In the genomic region with DNA sequence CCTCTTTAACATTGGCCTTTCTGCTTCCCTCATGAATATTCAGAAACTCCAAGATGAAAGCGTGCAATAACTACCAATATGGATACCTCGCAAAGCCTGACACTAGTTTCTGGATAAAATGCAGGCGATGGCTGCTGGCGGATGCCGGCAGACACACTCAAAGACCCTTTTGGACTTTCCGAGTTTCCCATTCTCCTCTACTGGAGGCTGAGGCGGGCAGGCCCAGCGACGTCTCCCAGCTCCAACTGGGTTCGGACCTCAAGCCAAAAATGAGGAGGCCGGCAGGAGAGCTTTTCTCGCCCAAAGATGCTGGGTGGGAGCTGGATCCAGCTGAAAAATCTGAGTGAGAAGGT, we compare ENCODE assay signal across 8 cellular contexts. TPM values are rescaled to one million over a fixed set of nuclear protein-coding genes. Genes with fewer than 3 reads are reported as not detected.
DNase-seq lines count a peak whose midpoint lies in the region; ATAC-seq, FAIRE-seq and TF ChIP-seq lines count a peak whose summit lies in the region.

No MANE protein-coding gene starts in this region.

- H3K4me1 Mint-ChIP-seq in immature natural killer cell: peaks cover 31 to 38% of the 10 kb centered on the region in 2 donors
- H3K4me1 Mint-ChIP-seq in stimulated activated effector memory CD8-positive, alpha-beta T cell treated with anti-CD3 and anti-CD28 coated beads, Interleukin-12 subunit alpha, Interleukin-12 subunit beta, amount 100 ng/mL, for 72 hours: peaks cover 35% of the 10 kb centered on the region

- no peaks in the 10 kb centered on the region for H3K9me3 Mint-ChIP-seq in immature natural killer cell
- H3K9me3 Mint-ChIP-seq in stimulated activated effector memory CD8-positive, alpha-beta T cell treated with anti-CD3 and anti-CD28 coated beads, Interleukin-12 subunit alpha, Interleukin-12 subunit beta, amount 100 ng/mL, for 72 hours: no peaks in the 10 kb centered on the region

- ATAC-seq in stimulated activated effector memory CD8-positive, alpha-beta T cell treated with anti-CD3 and anti-CD28 coated beads, Interleukin-12 subunit alpha, Interleukin-12 subunit beta, amount 100 ng/mL, for 72 hours: no peak
- no peak for ATAC-seq in GM21447 (IDR thresholded peaks at IDR 0.05; ENCODE audit: unreplicated experiment)

- peaks cover 0 to under 1% (median 0%) of the 10 kb centered on the region in 3 donors for H3K36me3 Mint-ChIP-seq in immature natural killer cell
- peaks cover 6% of the 10 kb centered on the region for H3K36me3 Mint-ChIP-seq in stimulated activated effector memory CD8-positive, alpha-beta T cell treated with anti-CD3 and anti-CD28 coated beads, Interleukin-12 subunit alpha, Interleukin-12 subunit beta, amount 100 ng/mL, for 72 hours

- H3K4me3 Mint-ChIP-seq in immature natural killer cell: peak overlapping the region; percentile 88 to 97 (median 96)
- peak overlapping the region; percentile 93 for H3K4me3 Mint-ChIP-seq in stimulated activated effector memory CD8-positive, alpha-beta T cell treated with anti-CD3 and anti-CD28 coated beads, Interleukin-12 subunit alpha, Interleukin-12 subunit beta, amount 100 ng/mL, for 72 hours

- POLR2A ChIA-PET in HEK293T (lab: Yijun Ruan, JAX): interaction anchor here (1.0 kb wide), 2 partner anchors 10 to 73 kb away, joined by 3 to 4 read pairs; partner anchors contain the start of gene EI24

- H3K27ac Mint-ChIP-seq in immature natural killer cell: peak overlapping the region; percentile 77 to 93 (median 88)
- peak overlapping the region; percentile 79 for H3K27ac Mint-ChIP-seq in stimulated activated effector memory CD8-positive, alpha-beta T cell treated with anti-CD3 and anti-CD28 coated beads, Interleukin-12 subunit alpha, Interleukin-12 subunit beta, amount 100 ng/mL, for 72 hours

- DNase-seq in HEK293T (ENCODE audit: extremely low spot score) (no peak), anterior cingulate cortex (lab: John Stamatoyannopoulos, UW) (peak in 30 of 58 donors; percentile 39 to 88 (median 70)), immature natural killer cell (no peak), NCI-H524 (lab: John Stamatoyannopoulos, UW) (no peak), NCI-H1417 treated with DMSO at 0.1 percent for 48 hours (lab: John Stamatoyannopoulos, UW) (no peak), D721Med (ENCODE audit: insufficient read length, low spot score) (no peak)
- no peak for DNase-seq in stimulated activated effector memory CD8-positive, alpha-beta T cell treated with anti-CD3 and anti-CD28 coated beads, Interleukin-12 subunit alpha, Interleukin-12 subunit beta, amount 100 ng/mL, for 72 hours (ENCODE audit: low spot score in 2 of 2)

- H3K27me3 Mint-ChIP-seq in immature natural killer cell (ENCODE audit: low read depth in 3 of 3): peaks cover 6 to 17% (median 11%) of the 10 kb centered on the region in 3 donors

- CTCF ChIA-PET in HEK293T (lab: Yijun Ruan, JAX): no interaction called here

- FAIRE-seq in D721Med (lab: Jason Lieb, UNC): no peak

- no peak for TF ChIP-seq CTCF in D721Med (IDR thresholded peaks at IDR 0.05; ENCODE audit: insufficient read depth, missing control alignments)

TF ChIP-seq in HEK293T, 16 proteins besides CTCF, POLR2A, EP300 and RAD21:
- TF ChIP-seq FOXA1 (IDR thresholded peaks at IDR 0.05) (no peak), TARDBP (IDR thresholded peaks at IDR 0.05) (no peak), L3MBTL2 (conservative IDR thresholded peaks at IDR 0.05) (peak; percentile 71)

RNA-seq across cellular contexts. Expression of gene FEZ1, which starts 0.4 kb away (rescaled TPM):
- 10 to 100 TPM; 66.4 to 77.3 (median 69.9) TPM for polyA plus RNA-seq in immature natural killer cell

Comparison
In these comparisons a context has a peak if more than half of its experiments do, and no peak if none do; other contexts are left out.
1. DNase-seq: peak in anterior cingulate cortex (30 of 58); none in HEK293T (single experiment), immature natural killer cell (0 of 3), stimulated activated effector memory CD8-positive, alpha-beta T cell treated with anti-CD3 and anti-CD28 coated beads, Interleukin-12 subunit alpha, Interleukin-12 subunit beta, amount 100 ng/mL, for 72 hours (0 of 2), NCI-H524 (0 of 2), NCI-H1417 treated with DMSO at 0.1 percent for 48 hours (single experiment) and D721Med (single experiment).